ENCODE assay signal across 8 cellular contexts in genomic region chr16:17470002-17470870, GRCh38. TPM values are rescaled to one million over a fixed set of nuclear protein-coding genes. Genes with fewer than 3 reads are reported as not detected.
DNase-seq lines count a peak whose midpoint lies in the region; TF ChIP-seq lines count a peak whose summit lies in the region.

No MANE protein-coding gene starts in this region.

- H3K27ac ChIP-seq in OCI-LY1 (ENCODE audit: low read depth, low read length, poor library complexity, severe bottlenecking): peak overlapping the region; percentile 89
- peak overlapping the region; percentile 98 to 99 for H3K27ac ChIP-seq in ascending aorta

- intact Hi-C loops in Caco-2 (cut with micrococcal nuclease; ENCODE audit: unreplicated experiment): no loop called here
- intact Hi-C loops in ascending aorta (cut with DNase I): loop anchor here (2.0 kb wide), 2 partner anchors 65 to 139 kb away; no protein-coding TSS in a partner anchor

- H3K4me3 Mint-ChIP-seq in Caco-2 (ENCODE audit: unreplicated experiment): peak overlapping the region; percentile 79
- H3K4me3 Mint-ChIP-seq in immature natural killer cell: peak overlapping the region; percentile 92 to 98 (median 95)

- no peaks in the 10 kb centered on the region for H3F3A ChIP-seq in OCI-LY1 (ENCODE audit: insufficient read depth, low read length)

- POLR2A ChIA-PET in Caco-2 (lab: Charles Lee): no interaction called here

- H2AFZ ChIP-seq in OCI-LY1 (ENCODE audit: low read length): no peak overlapping the region

- H3K27me3 ChIP-seq in Caco-2 (replicated peaks; ENCODE audit: control insufficient read depth, insufficient read depth, low read length) (no peaks in the 10 kb centered on the region), OCI-LY1 (ENCODE audit: insufficient read depth, low read length) (no peaks in the 10 kb centered on the region), ascending aorta (no peaks in the 10 kb centered on the region)

- peak overlapping the region; percentile 49 for H3K27ac Mint-ChIP-seq in Caco-2 (ENCODE audit: unreplicated experiment)
- H3K27ac Mint-ChIP-seq in immature natural killer cell: peak overlapping the region; percentile 58 to 93 (median 86)

- H4K20me1 ChIP-seq in OCI-LY1 (ENCODE audit: insufficient read depth, low read length): no peaks in the 10 kb centered on the region

- peaks cover 49% of the 10 kb centered on the region for H3K79me2 ChIP-seq in OCI-LY1 (ENCODE audit: insufficient read depth, low read length)

- TF ChIP-seq CTCF in Caco-2 (IDR thresholded peaks at IDR 0.05; ENCODE audit: insufficient read depth in 1 of 2, low read depth in 1 of 2, low read length in 1 of 2, severe bottlenecking in 1 of 2, unreplicated experiment in 1 of 2) (no peak), OCI-LY1 (IDR thresholded peaks at IDR 0.05; ENCODE audit: low read length) (no peak), ascending aorta (IDR thresholded peaks at IDR 0.05) (no peak)

- peak overlapping the region; percentile 91 for H3K4me2 ChIP-seq in OCI-LY1 (ENCODE audit: low read length)

- no peaks in the 10 kb centered on the region for H3K9me3 Mint-ChIP-seq in Caco-2 (ENCODE audit: unreplicated experiment)
- peaks cover 0 to 2% (median 0%) of the 10 kb centered on the region in 6 donors for H3K9me3 Mint-ChIP-seq in immature natural killer cell

- peak overlapping the region; percentile 66 for H3K4me3 ChIP-seq in Caco-2 (ENCODE audit: low read depth, low read length)
- peak overlapping the region; percentile 72 for H3K4me3 ChIP-seq in OCI-LY1 (ENCODE audit: low read depth, low read length, poor library complexity, severe bottlenecking)
- H3K4me3 ChIP-seq in ascending aorta: peak overlapping the region; percentile 76 to 92

- H3K4me1 ChIP-seq in Caco-2 (peaks cover 51% of the 10 kb centered on the region), OCI-LY1 (ENCODE audit: insufficient read depth, low read length, severe bottlenecking) (peaks cover 48% of the 10 kb centered on the region), ascending aorta (peaks cover 2 to 18% of the 10 kb centered on the region in 2 donors)

- CTCF ChIA-PET in Caco-2 (lab: Charles Lee): no interaction called here

- DNase-seq in Caco-2: peak in 1 of 2 experiments; percentile 19
- DNase-seq in ascending aorta (ENCODE audit: low spot score in 2 of 2): no peak
- peak; percentile 31 to 33 (median 32) for DNase-seq in immature natural killer cell
- DNase-seq in stimulated activated CD4-positive, alpha-beta T cell treated with anti-CD3 and anti-CD28 coated beads, Interleukin-4, amount 100 ng/mL, for 1 hour: peak; percentile 39
- no peak for DNase-seq in DMS153 treated with DMSO at 0.1 percent for 48 hours (lab: John Stamatoyannopoulos, UW; ENCODE audit: unreplicated experiment)
- DNase-seq in NCI-H146 treated with DMSO at 0.1 percent for 48 hours (lab: John Stamatoyannopoulos, UW; ENCODE audit: unreplicated experiment): no peak
- DNase-seq in medulla oblongata (ENCODE audit: extremely low spot score): no peak

- H3K9me3 ChIP-seq in Caco-2 (no peaks in the 10 kb centered on the region), OCI-LY1 (ENCODE audit: low read length) (no peaks in the 10 kb centered on the region), ascending aorta (no peaks in the 10 kb centered on the region)

- H3K4me1 Mint-ChIP-seq in Caco-2 (ENCODE audit: low read depth, unreplicated experiment) (peaks cover 36% of the 10 kb centered on the region), immature natural killer cell (peaks cover 73% of the 10 kb centered on the region in 2 donors)

- no peaks in the 10 kb centered on the region for H3K9me2 ChIP-seq in OCI-LY1 (ENCODE audit: low read depth, low read length)

- H3K9ac ChIP-seq in OCI-LY1 (ENCODE audit: low read length): peak overlapping the region; percentile 87

- H3K36me3 ChIP-seq in Caco-2 (ENCODE audit: control insufficient read depth, insufficient read depth, low read length) (no peaks in the 10 kb centered on the region), OCI-LY1 (ENCODE audit: insufficient read depth, low read length) (peaks cover 5% of the 10 kb centered on the region; the same call in 1 of the 2 replicates), ascending aorta (no peaks in the 10 kb centered on the region)

- no TSS peak for BruUV-seq in Caco-2 (replicated peaks; lab: Mats Ljungman, UMichigan)

- no peaks in the 10 kb centered on the region for H3K27me3 Mint-ChIP-seq in Caco-2 (ENCODE audit: insufficient read depth, unreplicated experiment)
- H3K27me3 Mint-ChIP-seq in immature natural killer cell (ENCODE audit: low read depth in 3 of 3): peaks cover 11 to 21% (median 19%) of the 10 kb centered on the region in 3 donors

- no peaks in the 10 kb centered on the region for H3K36me3 Mint-ChIP-seq in Caco-2 (ENCODE audit: insufficient read depth, unreplicated experiment)
- H3K36me3 Mint-ChIP-seq in immature natural killer cell: peaks cover 6 to 28% (median 23%) of the 10 kb centered on the region in 3 donors

RNA-seq across cellular contexts. Expression of gene XYLT1, which starts 0.5 kb away (rescaled TPM):
- total RNA-seq in Caco-2 (2022): 12.5 and 12.8 TPM in 2 replicates
- 6.7 TPM for total RNA-seq in ascending aorta
- 1 to 10 TPM in 2 of 3 donors, under 1 TPM in 1; 0.79 to 6.2 (median 3.3) TPM for polyA plus RNA-seq in immature natural killer cell

Comparison
In these comparisons a context has a peak if more than half of its experiments do, and no peak if none do; other contexts are left out.
1. DNase-seq: peak in immature natural killer cell (3 of 3) and stimulated activated CD4-positive, alpha-beta T cell treated with anti-CD3 and anti-CD28 coated beads, Interleukin-4, amount 100 ng/mL, for 1 hour (single experiment); none in ascending aorta (0 of 2), DMS153 treated with DMSO at 0.1 percent for 48 hours (single experiment), NCI-H146 treated with DMSO at 0.1 percent for 48 hours (single experiment) and medulla oblongata (single experiment).
2. Peak in every context shown above with its lines, with median percentiles within 50 percentile points of each other: H3K4me3 ChIP-seq.